ENCODE assay signal across 28 cellular contexts in the genomic region with DNA sequence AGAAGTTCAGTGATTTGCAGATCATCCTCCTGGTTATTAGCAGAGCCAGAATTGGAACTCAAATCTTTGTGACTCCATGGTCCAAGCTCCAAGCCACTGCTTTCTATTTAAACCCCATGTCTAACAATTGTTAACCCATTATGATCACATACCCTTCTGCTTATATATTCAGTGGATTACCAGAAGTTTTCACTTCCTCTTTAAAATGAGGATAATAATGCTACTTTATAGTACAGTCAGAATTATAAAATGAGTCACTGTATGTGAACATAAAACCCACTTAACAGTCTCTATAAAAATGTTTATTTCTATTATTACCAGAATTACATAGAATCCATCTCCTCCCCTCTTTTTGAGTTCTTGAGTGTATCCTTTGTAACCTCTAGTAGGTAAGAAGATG.
"Had no signal": no experiment of that assay in that cellular context is flagged by ENCODE, and none has a peak within 500 bp of the region (broad histone marks: within the 10 kb centered on the region; RNA-seq: fewer than 3 reads in every experiment).

No MANE protein-coding gene starts in this region.

- H3K27ac ChIP-seq: ascending aorta, brain microvascular endothelial cell, coronary artery, dorsolateral prefrontal cortex, gastrocnemius medialis, hepatocyte, left ventricle myocardium inferior, neutrophil, skin epidermis, thoracic aorta had no signal

- H3K27me3 ChIP-seq: ascending aorta, brain microvascular endothelial cell, dorsolateral prefrontal cortex, gastrocnemius medialis, hepatocyte, neutrophil had no signal

- H3K79me2 ChIP-seq: hepatocyte had no signal

- DNase-seq: activated CD4-positive, alpha-beta memory T cell treated with anti-CD3 and anti-CD28 coated beads, Interleukin-2, amount 10 ng/mL, durations not matched to agents 7 days and 5 days; activated CD4-positive, alpha-beta T cell treated with anti-CD3 and anti-CD28 coated beads for 1 hour; activated CD4-positive, alpha-beta T cell treated with anti-CD3 and anti-CD28 coated beads, Interleukin-2, amount 10 ng/mL, durations not matched to agents 7 days and 5 days; activated CD8-positive, alpha-beta memory T cell treated with anti-CD3 and anti-CD28 coated beads, Interleukin-2, amount 50 U/mL, for 48 hours; activated gamma-delta T cell; activated naive CD4-positive, alpha-beta T cell treated with anti-CD3 and anti-CD28 coated beads, Interleukin-2, amount 10 ng/mL, durations not matched to agents 7 days and 5 days; activated naive CD8-positive, alpha-beta T cell treated with anti-CD3 and anti-CD28 coated beads, Interleukin-2, amount 10 ng/mL, durations not matched to agents 7 days and 5 days; activated T-cell treated with anti-CD3 and anti-CD28 coated beads, Interleukin-2, amount 50 U/mL, for 24 hours; brain microvascular endothelial cell; dorsolateral prefrontal cortex; effector memory CD4-positive, alpha-beta T cell; erythroblast; gastrocnemius medialis; glutamatergic neuron; islet precursor cell; left ventricle myocardium inferior; mammary epithelial cell; nephron progenitor cell; stimulated activated CD4-positive, alpha-beta T cell treated with anti-CD3 and anti-CD28 coated beads, Interleukin-12 subunit alpha, Interleukin-12 subunit beta, amount 100 ng/mL, for 4 hours; stimulated activated CD4-positive, alpha-beta T cell treated with anti-CD3 and anti-CD28 coated beads, Interleukin-4, amount 100 ng/mL, for 1 hour; trophoblast cell had no signal

- H2AFZ ChIP-seq: hepatocyte had no signal

- H3K4me2 ChIP-seq: hepatocyte had no signal

- ATAC-seq: gastrocnemius medialis, sciatic nerve had no signal

- H3K36me3 ChIP-seq: ascending aorta, brain microvascular endothelial cell, gastrocnemius medialis, left ventricle myocardium inferior, neutrophil, thoracic aorta had no signal

- H3K9me3 ChIP-seq: ascending aorta, neutrophil, thoracic aorta had no signal

- H3K4me1 ChIP-seq: ascending aorta, gastrocnemius medialis, left ventricle myocardium inferior had no signal

- H3K4me3 ChIP-seq: ascending aorta, coronary artery, dorsolateral prefrontal cortex, gastrocnemius medialis, hepatocyte, left ventricle myocardium inferior, skin epidermis, thoracic aorta had no signal
